In the genomic region with DNA sequence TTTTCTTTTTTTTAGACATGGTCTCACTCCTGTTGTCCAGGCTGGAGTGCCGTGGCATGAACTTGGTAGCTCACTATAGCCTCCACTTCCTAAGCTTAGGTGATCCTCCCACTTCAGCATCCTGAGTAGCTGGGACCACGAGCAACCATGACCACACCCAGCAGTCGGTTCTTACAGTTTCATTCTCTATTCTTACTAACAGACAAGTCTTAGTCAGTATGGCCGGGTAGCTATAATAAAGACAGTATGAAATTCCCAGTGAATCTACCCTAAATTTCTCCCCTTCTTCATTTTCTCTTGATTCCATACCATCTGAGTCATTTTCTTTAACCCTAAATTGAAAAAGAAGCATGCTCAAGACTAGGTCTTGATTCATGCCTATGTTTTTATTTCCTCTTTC, we compare ENCODE assay signal across 22 cellular contexts.
"Had no signal": no experiment of that assay in that cellular context is flagged by ENCODE, and none has a peak within 500 bp of the region (broad histone marks: within the 10 kb centered on the region; RNA-seq: fewer than 3 reads in every experiment).

No MANE protein-coding gene starts in this region.

- H3K4me1 ChIP-seq: Peyer's patch, SJCRH30 had no signal

- H3K27ac ChIP-seq: HL-60, PC-9, Peyer's patch, SJCRH30 had no signal

- H3K4me3 ChIP-seq: PC-9, Peyer's patch, SJCRH30 had no signal

- H3K9me3 ChIP-seq: Peyer's patch, SJCRH30 had no signal

- H3K27me3 ChIP-seq: Peyer's patch, SJCRH30 had no signal

- DNase-seq: KBM-7; MM.1S; NCI-H1092 treated with DMSO at 0.1 percent for 48 hours; NCI-H1436; NCI-H187; NCI-H2029; NCI-H2081 treated with DMSO at 0.1 percent for 48 hours; NCI-H2171; NCI-H226; NCI-H446; NCI-H510A; NCI-H524 treated with DMSO at 0.1 percent for 48 hours; NCI-H69; NCI-H774; NK-92 treated with Interleukin-12 subunit alpha and Interleukin-12 subunit beta, amount 100 ng/mL, for 24 hours; PC-9; Peyer's patch; SHP77 treated with DMSO at 0.1 percent for 48 hours; SJCRH30 had no signal

- ATAC-seq: Right ventricle myocardium inferior, SK-N-SH treated with all-trans-retinoic acid at 6 μM for 48 hours had no signal
